24 cellular contexts compared by ENCODE assay signal in the genomic region with DNA sequence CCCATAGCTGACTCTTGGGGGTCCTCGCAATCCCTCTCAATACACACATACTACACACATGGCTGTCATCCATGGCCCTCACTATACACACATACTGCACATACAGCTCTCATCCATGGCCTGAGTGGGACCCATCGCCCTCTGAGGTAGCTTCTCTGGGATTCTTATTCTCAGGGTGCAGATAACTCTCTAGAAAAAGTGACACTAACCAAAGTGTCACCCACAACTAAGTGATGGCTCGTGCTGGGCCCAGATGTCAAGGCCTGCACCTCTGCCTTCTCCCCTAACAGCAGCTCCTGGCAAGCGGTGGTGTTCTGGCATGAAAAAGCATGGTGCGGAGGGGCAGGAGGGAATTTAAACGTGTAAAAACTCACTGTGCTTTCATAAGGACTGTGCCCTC.
DNase-seq lines count a peak whose midpoint lies in the region; ATAC-seq and TF ChIP-seq lines count a peak whose summit lies in the region.
"Had no signal": no experiment of that assay in that cellular context is flagged by ENCODE, and none has a peak within 500 bp of the region (broad histone marks: within the 10 kb centered on the region; RNA-seq: fewer than 3 reads in every experiment).

No MANE protein-coding gene starts in this region.

- H3K36me3 Mint-ChIP-seq in activated CD4-positive, alpha-beta memory T cell treated with anti-CD3 and anti-CD28 coated beads for 36 hours = no peaks in the 10 kb centered on the region
- H3K36me3 Mint-ChIP-seq in activated CD4-positive, alpha-beta memory T cell treated with anti-CD3 and anti-CD28 coated beads, Interleukin-2, amount 10 ng/mL, durations not matched to agents 7 days and 5 days (ENCODE audit: low read depth) = no peaks in the 10 kb centered on the region
- H3K36me3 Mint-ChIP-seq in activated T-cell treated with anti-CD3 and anti-CD28 coated beads, Interleukin-2, amount 50 U/mL, for 72 hours (ENCODE audit: insufficient read depth in 2 of 2) = peaks cover 0 to 5% of the 10 kb centered on the region in 2 donors
- no peaks in the 10 kb centered on the region for H3K36me3 Mint-ChIP-seq in naive thymus-derived CD8-positive, alpha-beta T cell
- H3K36me3 Mint-ChIP-seq: IgD-negative memory B cell had no signal

- H3K27ac ChIP-seq in DOHH2 (ENCODE audit: low read depth, low read length) = no peak overlapping the region
- no peak overlapping the region for H3K27ac ChIP-seq in neuronal stem cell (replicated peaks; ENCODE audit: low read length)
- H3K27ac ChIP-seq in mammary epithelial cell (ENCODE audit: insufficient read depth, low read depth, low read length) = no peak overlapping the region
- H3K27ac ChIP-seq: A549, adrenal gland, breast epithelium, C4-2B, right lobe of liver, VCaP had no signal

- CTCF ChIA-PET in activated CD4-positive, alpha-beta memory T cell treated with anti-CD3 and anti-CD28 coated beads for 36 hours (lab: Charles Lee) = interaction anchor here (0.8 to 2.2 kb wide), 9 partner anchors 8 to 1007 kb away, joined by 3 to 14 read pairs (median 3); no protein-coding TSS in a partner anchor
- CTCF ChIA-PET in activated CD4-positive, alpha-beta memory T cell treated with anti-CD3 and anti-CD28 coated beads, Interleukin-2, amount 10 ng/mL, durations not matched to agents 7 days and 5 days (lab: Charles Lee) = interaction anchor here (1.0 to 2.5 kb wide), 3 partner anchors 13 to 259 kb away, joined by 3 to 16 read pairs (median 5); no protein-coding TSS in a partner anchor
- CTCF ChIA-PET in mammary epithelial cell (lab: Charles Lee; ENCODE audit: low non-redundant PET) = no interaction called here

- no CpG with 5 or more reads among the region's 6 CpGs for WGBS in neuronal stem cell (ENCODE audit: extremely low coverage in 2 of 2, insufficient read length in 2 of 2, insufficient replicate concordance in 1 of 2), 2 donors
- 67% methylated on average over 6 of the region's 6 CpGs for WGBS in mammary epithelial cell (ENCODE audit: low coverage, missing lambda C conversion rate)

- H2BK5ac ChIP-seq in neuronal stem cell (ENCODE audit: low read length) = no peak overlapping the region

- H3K27me3 Mint-ChIP-seq in activated CD4-positive, alpha-beta memory T cell treated with anti-CD3 and anti-CD28 coated beads for 36 hours = no peaks in the 10 kb centered on the region
- H3K27me3 Mint-ChIP-seq in activated CD4-positive, alpha-beta memory T cell treated with anti-CD3 and anti-CD28 coated beads, Interleukin-2, amount 10 ng/mL, durations not matched to agents 7 days and 5 days = no peaks in the 10 kb centered on the region
- H3K27me3 Mint-ChIP-seq in activated T-cell treated with anti-CD3 and anti-CD28 coated beads, Interleukin-2, amount 50 U/mL, for 72 hours (ENCODE audit: low read depth) = no peaks in the 10 kb centered on the region
- H3K27me3 Mint-ChIP-seq in naive thymus-derived CD8-positive, alpha-beta T cell = no peaks in the 10 kb centered on the region
- H3K27me3 Mint-ChIP-seq: IgD-negative memory B cell had no signal

- H3K79me1 ChIP-seq in neuronal stem cell (ENCODE audit: low read depth, low read length) = no peaks in the 10 kb centered on the region

- H4K20me1 ChIP-seq in DOHH2 (ENCODE audit: control insufficient read depth, insufficient read depth, low read depth, low read length) (no peaks in the 10 kb centered on the region), mammary epithelial cell (ENCODE audit: insufficient read depth, low read length) (no peaks in the 10 kb centered on the region)

- H3K14ac ChIP-seq in neuronal stem cell (ENCODE audit: low read length) = no peak overlapping the region

- H3K4me1 ChIP-seq in DOHH2 (ENCODE audit: control insufficient read depth, low read length) = peaks cover 45% of the 10 kb centered on the region
- no peaks in the 10 kb centered on the region for H3K4me1 ChIP-seq in neuronal stem cell (ENCODE audit: control insufficient read depth in 2 of 2, insufficient read depth in 1 of 2, low read depth in 1 of 2, low read length in 2 of 2)
- H3K4me1 ChIP-seq in mammary epithelial cell (ENCODE audit: insufficient read depth, low read length) = no peaks in the 10 kb centered on the region
- H3K4me1 ChIP-seq: A549, adrenal gland, breast epithelium, right lobe of liver had no signal

- no peaks in the 10 kb centered on the region for H3K9me3 Mint-ChIP-seq in activated CD4-positive, alpha-beta memory T cell treated with anti-CD3 and anti-CD28 coated beads for 36 hours
- H3K9me3 Mint-ChIP-seq in activated CD4-positive, alpha-beta memory T cell treated with anti-CD3 and anti-CD28 coated beads, Interleukin-2, amount 10 ng/mL, durations not matched to agents 7 days and 5 days = no peaks in the 10 kb centered on the region
- H3K9me3 Mint-ChIP-seq in activated T-cell treated with anti-CD3 and anti-CD28 coated beads, Interleukin-2, amount 50 U/mL, for 72 hours = peaks cover 1 to 5% of the 10 kb centered on the region in 2 donors
- H3K9me3 Mint-ChIP-seq in naive thymus-derived CD8-positive, alpha-beta T cell = peaks cover 0 to 6% (median 0%) of the 10 kb centered on the region in 9 donors
- H3K9me3 Mint-ChIP-seq: IgD-negative memory B cell; T-helper 1 cell treated with Interleukin-12 subunit alpha and Interleukin-12 subunit beta and Interleukin-4 antibody, amounts not matched to agents 30 μg/mL and 1 μg/mL, for 36 hours had no signal

- peak; percentile 42 to 66 for ATAC-seq in activated T-cell treated with anti-CD3 and anti-CD28 coated beads, Interleukin-2, amount 50 U/mL, for 72 hours (replicated peaks in 1 of 2)
- ATAC-seq in naive thymus-derived CD8-positive, alpha-beta T cell = no peak
- ATAC-seq: A549, right lobe of liver had no signal

- no peaks in the 10 kb centered on the region for H3K79me2 ChIP-seq in DOHH2 (ENCODE audit: control insufficient read depth, low read length)
- no peaks in the 10 kb centered on the region for H3K79me2 ChIP-seq in mammary epithelial cell (ENCODE audit: insufficient read depth, low read length)

- H2AFZ ChIP-seq in neuronal stem cell (ENCODE audit: low read length) (no peak overlapping the region), mammary epithelial cell (ENCODE audit: low read depth, low read length) (no peak overlapping the region)

- dilution Hi-C loops in mammary epithelial cell (cut with HindIII; ENCODE audit: low sequenced_read_pairs) = no loop called here

- POLR2A ChIA-PET in activated CD4-positive, alpha-beta memory T cell treated with anti-CD3 and anti-CD28 coated beads for 36 hours (lab: Charles Lee) = interaction anchor here (1.6 kb wide), 1 partner anchor 9 kb away, joined by 5 read pairs; no protein-coding TSS in a partner anchor
- POLR2A ChIA-PET in activated CD4-positive, alpha-beta memory T cell treated with anti-CD3 and anti-CD28 coated beads, Interleukin-2, amount 10 ng/mL, durations not matched to agents 7 days and 5 days (lab: Charles Lee) = interaction anchor here (0.6 to 2.2 kb wide), 4 partner anchors 9 to 35 kb away, joined by 3 to 10 read pairs (median 4); no protein-coding TSS in a partner anchor
- POLR2A ChIA-PET in naive thymus-derived CD8-positive, alpha-beta T cell (lab: Charles Lee) = interaction anchor here (1.4 to 1.5 kb wide), 2 partner anchors 23 to 262 kb away, joined by 3 to 4 read pairs; no protein-coding TSS in a partner anchor

- H2AK5ac ChIP-seq in neuronal stem cell (ENCODE audit: low read depth, low read length) = peak overlapping the region; percentile 31

- H3K27me3 ChIP-seq in DOHH2 (ENCODE audit: control insufficient read depth, low read length) (no peaks in the 10 kb centered on the region), neuronal stem cell (ENCODE audit: control insufficient read depth in 3 of 3, insufficient read depth in 3 of 3, low read depth in 1 of 3, low read length in 3 of 3) (no peaks in the 10 kb centered on the region), mammary epithelial cell (ENCODE audit: insufficient read depth, low read length) (no peaks in the 10 kb centered on the region)
- H3K27me3 ChIP-seq: adrenal gland, breast epithelium, right lobe of liver had no signal

- H3K9ac ChIP-seq in neuronal stem cell (ENCODE audit: low read depth, low read length, poor library complexity) (no peak overlapping the region), mammary epithelial cell (ENCODE audit: insufficient read depth, low read length) (no peak overlapping the region)

- H3K18ac ChIP-seq in neuronal stem cell (ENCODE audit: low read length) = no peak overlapping the region

- TF ChIP-seq CTCF in DOHH2 (IDR thresholded peaks at IDR 0.05; ENCODE audit: low read depth, low read length, poor library complexity, severe bottlenecking) (no peak), mammary epithelial cell (conservative IDR thresholded peaks at IDR 0.05 in 1 of 2, IDR thresholded peaks at IDR 0.05 in 1 of 2; ENCODE audit: extremely low read depth in 1 of 2, insufficient read depth in 1 of 2, low read depth in 1 of 2, low read length in 2 of 2) (no peak)

- H3K4me2 ChIP-seq in DOHH2 (ENCODE audit: low read length) = peak overlapping the region; percentile 44
- H3K4me2 ChIP-seq in neuronal stem cell (ENCODE audit: insufficient read depth, low read length, poor library complexity, severe bottlenecking) = no peak overlapping the region
- H3K4me2 ChIP-seq in mammary epithelial cell (ENCODE audit: insufficient read depth, low read depth, low read length) = no peak overlapping the region
- H3K4me2 ChIP-seq: A549 had no signal

- peaks cover 41% of the 10 kb centered on the region for H3K4me1 Mint-ChIP-seq in activated CD4-positive, alpha-beta memory T cell treated with anti-CD3 and anti-CD28 coated beads for 36 hours (ENCODE audit: low read depth)
- H3K4me1 Mint-ChIP-seq in activated CD4-positive, alpha-beta memory T cell treated with anti-CD3 and anti-CD28 coated beads, Interleukin-2, amount 10 ng/mL, durations not matched to agents 7 days and 5 days = peaks cover 24% of the 10 kb centered on the region
- H3K4me1 Mint-ChIP-seq in activated T-cell treated with anti-CD3 and anti-CD28 coated beads, Interleukin-2, amount 50 U/mL, for 72 hours (ENCODE audit: low read depth) = peaks cover 72% of the 10 kb centered on the region
- peaks cover 19 to 48% (median 22%) of the 10 kb centered on the region in 4 donors for H3K4me1 Mint-ChIP-seq in naive thymus-derived CD8-positive, alpha-beta T cell

- no peak for DNase-seq in activated CD4-positive, alpha-beta memory T cell treated with anti-CD3 and anti-CD28 coated beads for 36 hours
- no peak for DNase-seq in activated CD4-positive, alpha-beta memory T cell treated with anti-CD3 and anti-CD28 coated beads, Interleukin-2, amount 10 ng/mL, durations not matched to agents 7 days and 5 days
- no peak for DNase-seq in activated T-cell treated with anti-CD3 and anti-CD28 coated beads, Interleukin-2, amount 50 U/mL, for 72 hours
- DNase-seq in neuronal stem cell (ENCODE audit: low spot score) = no peak
- DNase-seq in mammary epithelial cell = no peak
- DNase-seq in RPMI8226 = no peak
- no peak for DNase-seq in naive thymus-derived CD8-positive, alpha-beta T cell
- DNase-seq: adrenal gland, cortex of kidney, DMS153, hypothalamus, kidney, MM.1S, NCI-H146, NCI-H748 treated with DMSO at 0.1 percent for 48 hours, right lobe of liver, SIG-M5 had no signal

- H3K9me2 ChIP-seq in DOHH2 (replicated peaks; ENCODE audit: control insufficient read depth, low read length) = no peaks in the 10 kb centered on the region

- peak overlapping the region; percentile 70 for H3K27ac Mint-ChIP-seq in activated CD4-positive, alpha-beta memory T cell treated with anti-CD3 and anti-CD28 coated beads for 36 hours
- no peak overlapping the region for H3K27ac Mint-ChIP-seq in activated CD4-positive, alpha-beta memory T cell treated with anti-CD3 and anti-CD28 coated beads, Interleukin-2, amount 10 ng/mL, durations not matched to agents 7 days and 5 days
- peak overlapping the region; percentile 88 for H3K27ac Mint-ChIP-seq in activated T-cell treated with anti-CD3 and anti-CD28 coated beads, Interleukin-2, amount 50 U/mL, for 72 hours
- H3K27ac Mint-ChIP-seq in naive thymus-derived CD8-positive, alpha-beta T cell = peak overlapping the region in 5 of 10 donors; percentile 22 to 93 (median 75)

- in situ Hi-C loops in mammary epithelial cell (cut with MboI; ENCODE audit: low sequenced_read_pairs in 2 of 2) = no loop called here

- no peak overlapping the region for H2BK12ac ChIP-seq in neuronal stem cell (ENCODE audit: low read length)

- intact Hi-C loops in activated CD4-positive, alpha-beta memory T cell treated with anti-CD3 and anti-CD28 coated beads for 36 hours (cut with micrococcal nuclease) = loop anchor here (1.0 kb wide), 1 partner anchor 42 kb away; no protein-coding TSS in a partner anchor
- intact Hi-C loops in mammary epithelial cell (cut with micrococcal nuclease) = no loop called here

- no TSS peak for BruUV-seq in mammary epithelial cell (replicated peaks; lab: Mats Ljungman, UMichigan)

- H3K9me3 ChIP-seq in DOHH2 (ENCODE audit: control insufficient read depth, insufficient read depth, low read length) (no peaks in the 10 kb centered on the region), neuronal stem cell (replicated peaks in 1 of 2; ENCODE audit: control insufficient read depth in 2 of 2, insufficient read depth in 1 of 2, low read depth in 1 of 2, low read length in 2 of 2) (no peaks in the 10 kb centered on the region), mammary epithelial cell (replicated peaks; ENCODE audit: insufficient read depth, low read length) (no peaks in the 10 kb centered on the region)
- H3K9me3 ChIP-seq: A549, adrenal gland, breast epithelium, right lobe of liver had no signal

- H3K23ac ChIP-seq in neuronal stem cell (ENCODE audit: low read depth, low read length, poor library complexity) = no peak overlapping the region

- H3K4ac ChIP-seq in neuronal stem cell (ENCODE audit: low read length) = no peak overlapping the region

- no peak overlapping the region for H4K91ac ChIP-seq in neuronal stem cell (ENCODE audit: low read depth, low read length, poor library complexity)

- H4K8ac ChIP-seq in neuronal stem cell (ENCODE audit: low read depth, low read length) = no peak overlapping the region

- H3K4me3 ChIP-seq in DOHH2 (ENCODE audit: low read length) (no peak overlapping the region), neuronal stem cell (ENCODE audit: low read length in 2 of 2) (no peak overlapping the region), mammary epithelial cell (replicated peaks in 1 of 3; ENCODE audit: insufficient read depth in 1 of 3, low read depth in 2 of 3, low read length in 3 of 3) (no peak overlapping the region)
- H3K4me3 ChIP-seq: A549, adrenal gland, breast epithelium, right lobe of liver had no signal

- H2BK15ac ChIP-seq in neuronal stem cell (ENCODE audit: low read length) = no peak overlapping the region

- H3F3A ChIP-seq in DOHH2 (ENCODE audit: control insufficient read depth, insufficient read depth) = peaks cover 7% of the 10 kb centered on the region

- H3K4me3 Mint-ChIP-seq in activated CD4-positive, alpha-beta memory T cell treated with anti-CD3 and anti-CD28 coated beads for 36 hours = no peak overlapping the region
- no peak overlapping the region for H3K4me3 Mint-ChIP-seq in activated CD4-positive, alpha-beta memory T cell treated with anti-CD3 and anti-CD28 coated beads, Interleukin-2, amount 10 ng/mL, durations not matched to agents 7 days and 5 days
- H3K4me3 Mint-ChIP-seq in activated T-cell treated with anti-CD3 and anti-CD28 coated beads, Interleukin-2, amount 50 U/mL, for 72 hours = peak overlapping the region; percentile 82 to 92
- peak overlapping the region in 1 of 10 donors; percentile 58 for H3K4me3 Mint-ChIP-seq in naive thymus-derived CD8-positive, alpha-beta T cell

- H2BK120ac ChIP-seq in neuronal stem cell (ENCODE audit: low read depth, low read length) = no peak overlapping the region

- H3K36me3 ChIP-seq in DOHH2 (ENCODE audit: control insufficient read depth, low read length) = no peaks in the 10 kb centered on the region; the same call in 1 of the 2 replicates
- no peaks in the 10 kb centered on the region for H3K36me3 ChIP-seq in neuronal stem cell (replicated peaks in 1 of 2; ENCODE audit: control insufficient read depth in 2 of 2, insufficient read depth in 2 of 2, low read length in 2 of 2)
- no peaks in the 10 kb centered on the region for H3K36me3 ChIP-seq in mammary epithelial cell (ENCODE audit: insufficient read depth, low read length)
- H3K36me3 ChIP-seq: adrenal gland, breast epithelium, right lobe of liver had no signal

Comparison
In these comparisons a context has a peak if more than half of its experiments do, and no peak if none do; other contexts are left out.
1. H3K4me3 Mint-ChIP-seq: peak in activated T-cell treated with anti-CD3 and anti-CD28 coated beads, Interleukin-2, amount 50 U/mL, for 72 hours (2 of 2); none in activated CD4-positive, alpha-beta memory T cell treated with anti-CD3 and anti-CD28 coated beads for 36 hours (single experiment) and activated CD4-positive, alpha-beta memory T cell treated with anti-CD3 and anti-CD28 coated beads, Interleukin-2, amount 10 ng/mL, durations not matched to agents 7 days and 5 days (single experiment).
2. ATAC-seq: peak in activated T-cell treated with anti-CD3 and anti-CD28 coated beads, Interleukin-2, amount 50 U/mL, for 72 hours (2 of 2); none in naive thymus-derived CD8-positive, alpha-beta T cell (0 of 2).